Comparison of ENCODE assay signal across 8 cellular contexts in the genomic region with DNA sequence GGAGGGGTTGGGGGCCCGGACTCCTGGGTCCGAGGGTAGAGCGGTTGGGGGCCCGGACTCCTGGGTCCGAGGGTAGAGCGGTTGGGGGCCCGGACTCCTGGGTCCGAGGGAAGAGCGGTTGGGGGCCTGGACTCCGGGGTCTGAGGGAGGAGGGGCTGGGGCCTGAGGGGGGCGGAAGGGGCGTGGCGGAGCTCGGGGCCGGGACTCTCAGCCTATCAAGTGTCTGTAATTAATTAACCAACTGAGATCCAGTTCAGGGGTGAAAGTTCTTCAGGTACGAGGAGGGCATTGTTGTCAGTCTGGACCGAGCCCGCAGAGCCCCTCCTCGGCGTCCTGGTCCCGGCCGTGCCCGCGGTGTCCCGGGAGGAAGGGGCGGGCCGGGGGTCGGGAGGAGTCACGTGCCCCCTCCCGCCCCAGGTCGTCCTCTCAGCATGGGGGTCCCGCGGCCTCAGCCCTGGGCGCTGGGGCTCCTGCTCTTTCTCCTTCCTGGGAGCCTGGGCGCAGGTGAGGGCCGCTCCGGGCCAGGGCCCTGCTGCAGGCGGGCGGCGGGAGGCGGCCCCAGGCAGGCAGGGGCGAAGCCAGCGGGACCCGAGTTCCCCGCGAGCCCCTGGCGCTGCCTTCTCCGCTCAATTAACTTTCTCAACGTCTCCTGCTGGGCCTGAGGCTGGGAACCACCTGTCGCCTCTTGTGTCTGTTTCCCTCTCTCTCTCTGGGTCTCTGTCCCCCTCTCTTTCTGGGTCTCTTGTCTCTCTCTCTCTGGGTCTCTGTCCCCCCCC. TPM values are rescaled to one million over a fixed set of nuclear protein-coding genes. Genes with fewer than 3 reads are reported as not detected.
DNase-seq lines count a peak whose midpoint lies in the region; ATAC-seq and TF ChIP-seq lines count a peak whose summit lies in the region.

No MANE protein-coding gene starts in this region.

- H3K4me1 ChIP-seq in esophagus squamous epithelium, result peaks cover 19 to 52% (median 20%) of the 10 kb centered on the region in 3 donors

- no peaks in the 10 kb centered on the region for H3K27me3 Mint-ChIP-seq in CD4-positive, alpha-beta T cell
- no peaks in the 10 kb centered on the region for H3K27me3 Mint-ChIP-seq in WTC11 (ENCODE audit: low read depth)
- H3K27me3 Mint-ChIP-seq in nephron progenitor cell (ENCODE audit: low read depth, poor library complexity), result peaks cover 10% of the 10 kb centered on the region

- H3K27me3 ChIP-seq in CD4-positive, alpha-beta T cell (ENCODE audit: control insufficient read depth, insufficient read depth, low read length), result no peaks in the 10 kb centered on the region
- H3K27me3 ChIP-seq in esophagus squamous epithelium, result no peaks in the 10 kb centered on the region

- no peaks in the 10 kb centered on the region for H3K9me3 ChIP-seq in CD4-positive, alpha-beta T cell (ENCODE audit: control insufficient read depth, low read length)
- H3K9me3 ChIP-seq in esophagus squamous epithelium, result no peaks in the 10 kb centered on the region

- peaks cover 0 to 13% (median 0%) of the 10 kb centered on the region in 3 donors for H3K36me3 ChIP-seq in esophagus squamous epithelium

- TF ChIP-seq POLR2A in esophagus squamous epithelium (IDR thresholded peaks at IDR 0.05), result no peak

- H3K9me3 Mint-ChIP-seq in CD4-positive, alpha-beta T cell, result no peaks in the 10 kb centered on the region
- no peaks in the 10 kb centered on the region for H3K9me3 Mint-ChIP-seq in WTC11
- H3K9me3 Mint-ChIP-seq in nephron progenitor cell, result no peaks in the 10 kb centered on the region

- H3K4me3 ChIP-seq in esophagus squamous epithelium, result peak overlapping the region; percentile 59 to 79 (median 70)

- peak overlapping the region; percentile 90 for H3K4me3 Mint-ChIP-seq in CD4-positive, alpha-beta T cell
- H3K4me3 Mint-ChIP-seq in WTC11 (peak overlapping the region; percentile 79), nephron progenitor cell (peak overlapping the region; percentile 89)

- intact Hi-C loops in CD4-positive, alpha-beta T cell (cut with DNase I, micrococcal nuclease), result loop anchor here in 1 of 2 experiments (2.0 kb wide), 1 partner anchor 16 kb away; the partner anchor contains the start of gene RCN3
- intact Hi-C loops in esophagus squamous epithelium (cut with DNase I), result no loop called here

- peak; percentile 68 for ATAC-seq in CD4-positive, alpha-beta T cell (ENCODE audit: poor library complexity)
- ATAC-seq in WTC11, result peak; percentile 74
- ATAC-seq in HG03039 (IDR thresholded peaks at IDR 0.05; ENCODE audit: unreplicated experiment), result no peak

- peak in 1 of 10 experiments; percentile 27 for DNase-seq in CD4-positive, alpha-beta T cell
- DNase-seq in HuH-7.5 (ENCODE audit: low spot score) (peak; percentile 76), WTC11 (ENCODE audit: low spot score) (peak; percentile 65), esophagus squamous epithelium (lab: John Stamatoyannopoulos, UW) (no peak), nephron progenitor cell (peak; percentile 72), RKO (ENCODE audit: low spot score) (no peak), LoVo (ENCODE audit: low spot score) (no peak)

- H3K27ac Mint-ChIP-seq in CD4-positive, alpha-beta T cell, result peak overlapping the region; percentile 82
- H3K27ac Mint-ChIP-seq in WTC11 (0 out of 2 replicates have a peak overlapping the region, but pooled peaks have one; percentile 74), nephron progenitor cell (peak overlapping the region; percentile 86)

- TF ChIP-seq CTCF in CD4-positive, alpha-beta T cell (IDR thresholded peaks at IDR 0.05), result no peak
- TF ChIP-seq CTCF in WTC11 (IDR thresholded peaks at IDR 0.05), result no peak
- no peak for TF ChIP-seq CTCF in esophagus squamous epithelium (IDR thresholded peaks at IDR 0.05)
- no peak for TF ChIP-seq CTCF in nephron progenitor cell (IDR thresholded peaks at IDR 0.05)

- 0 to 3% methylated on average over 3 to 14 of the region's 50 CpGs for WGBS in esophagus squamous epithelium, 2 donors

- peaks cover 46% of the 10 kb centered on the region for H3K4me1 Mint-ChIP-seq in CD4-positive, alpha-beta T cell (ENCODE audit: low read depth)
- H3K4me1 Mint-ChIP-seq in WTC11, result peaks cover 28% of the 10 kb centered on the region
- H3K4me1 Mint-ChIP-seq in nephron progenitor cell, result peaks cover 49% of the 10 kb centered on the region

- peaks cover 5% of the 10 kb centered on the region for H3K36me3 Mint-ChIP-seq in CD4-positive, alpha-beta T cell (ENCODE audit: low read depth)
- H3K36me3 Mint-ChIP-seq in WTC11, result peaks cover 6% of the 10 kb centered on the region
- H3K36me3 Mint-ChIP-seq in nephron progenitor cell (ENCODE audit: low read depth), result peaks cover 18% of the 10 kb centered on the region

- peak overlapping the region; percentile 46 for H3K27ac ChIP-seq in CD4-positive, alpha-beta T cell (ENCODE audit: low read depth, low read length)
- H3K27ac ChIP-seq in esophagus squamous epithelium, result peak overlapping the region; percentile 81 to 94 (median 92)

- POLR2A ChIA-PET in CD4-positive, alpha-beta T cell (lab: Charles Lee), result interaction anchor here (0.8 to 2.2 kb wide), 8 partner anchors 14 to 67 kb away, joined by 3 to 9 read pairs (median 7); partner anchors contain the start of genes NOSIP, RCN3 and RPS11
- POLR2A ChIA-PET in WTC11 (lab: Charles Lee), result interaction anchor here (0.5 to 1.7 kb wide), 6 partner anchors 15 to 56 kb away, joined by 3 to 4 read pairs (median 4); partner anchors contain the start of genes RCN3 and RPS11

- CTCF ChIA-PET in CD4-positive, alpha-beta T cell (lab: Charles Lee), result interaction anchor here (1.9 kb wide), 1 partner anchor 58 kb away, joined by 10 read pairs; no protein-coding TSS in a partner anchor
- CTCF ChIA-PET in WTC11 (lab: Charles Lee), result interaction anchor here (0.7 to 3.3 kb wide), 8 partner anchors 12 to 60 kb away, joined by 3 to 40 read pairs (median 4); partner anchors contain the start of genes ALDH16A1 and RCN3

TF ChIP-seq in WTC11, 78 proteins besides CTCF, POLR2A, EP300 and RAD21 (continues in another document):
- TF ChIP-seq HMGXB4 (CRISPR knock-in tag; IDR thresholded peaks at IDR 0.05) (peak; percentile 35; the same call in 1 of the 2 replicates), ZBTB21 (CRISPR knock-in tag; IDR thresholded peaks at IDR 0.05; ENCODE audit: borderline replicate concordance) (no peak), ZNF423 (CRISPR knock-in tag; IDR thresholded peaks at IDR 0.05) (peak; percentile 77), SP1 (CRISPR knock-in tag; conservative IDR thresholded peaks at IDR 0.05) (peak; percentile 55), NR3C1 (CRISPR knock-in tag; conservative IDR thresholded peaks at IDR 0.05; ENCODE audit: low read depth) (0 out of 2 replicates have a peak, but pooled peaks have one; percentile 56)
- TF ChIP-seq, protein P1, sequence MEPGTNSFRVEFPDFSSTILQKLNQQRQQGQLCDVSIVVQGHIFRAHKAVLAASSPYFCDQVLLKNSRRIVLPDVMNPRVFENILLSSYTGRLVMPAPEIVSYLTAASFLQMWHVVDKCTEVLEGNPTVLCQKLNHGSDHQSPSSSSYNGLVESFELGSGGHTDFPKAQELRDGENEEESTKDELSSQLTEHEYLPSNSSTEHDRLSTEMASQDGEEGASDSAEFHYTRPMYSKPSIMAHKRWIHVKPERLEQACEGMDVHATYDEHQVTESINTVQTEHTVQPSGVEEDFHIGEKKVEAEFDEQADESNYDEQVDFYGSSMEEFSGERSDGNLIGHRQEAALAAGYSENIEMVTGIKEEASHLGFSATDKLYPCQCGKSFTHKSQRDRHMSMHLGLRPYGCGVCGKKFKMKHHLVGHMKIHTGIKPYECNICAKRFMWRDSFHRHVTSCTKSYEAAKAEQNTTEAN (CRISPR knock-in tag; IDR thresholded peaks at IDR 0.05), result 0 out of 2 replicates have a peak, but pooled peaks have one; percentile 5

RNA-seq across cellular contexts. Expression of gene FCGRT, which starts 0.7 kb away (rescaled TPM):
- 10 to 100 TPM; 50.2 to 52.5 TPM for total RNA-seq in CD4-positive, alpha-beta T cell
- total RNA-seq in WTC11 (2021), result 53.8 to 69.9 TPM (median 61.2 TPM) in 3 replicates
- total RNA-seq in esophagus squamous epithelium, result 100 to 1,000 TPM in 1 of 4 donors, 10 to 100 TPM in 3; 18.0 to 129 (median 60.0) TPM

RNA-seq across cellular contexts. Expression of gene RCN3, which starts 14.6 kb away (rescaled TPM):
- total RNA-seq in CD4-positive, alpha-beta T cell, result 1 to 10 TPM; 4.8 to 7.8 TPM
- total RNA-seq in WTC11 (2021) (14.3 to 20.6 TPM (median 20.3 TPM) in 3 replicates), esophagus squamous epithelium (1 to 10 TPM; 1.0 to 7.2 (median 2.3) TPM)

RNA-seq across cellular contexts. Expression of gene RPS11, which starts 16.9 kb away (rescaled TPM):
- total RNA-seq in CD4-positive, alpha-beta T cell, result 1,000 to 10,000 TPM; 2,912 to 3,041 TPM
- 2,299 to 2,683 TPM (median 2,679 TPM) in 3 replicates for total RNA-seq in WTC11 (2021)
- total RNA-seq in esophagus squamous epithelium, result 1,000 to 10,000 TPM; 2,317 to 5,784 (median 3,336) TPM

RNA-seq across cellular contexts. Expression of gene RPL13A, which starts 25.8 kb away (rescaled TPM):
- 1,000 to 10,000 TPM; 5,328 to 5,481 TPM for total RNA-seq in CD4-positive, alpha-beta T cell
- total RNA-seq in WTC11 (2021), result 3,861 to 4,362 TPM (median 4,362 TPM) in 3 replicates
- total RNA-seq in esophagus squamous epithelium, result 1,000 to 10,000 TPM; 1,642 to 4,119 (median 2,165) TPM

RNA-seq across cellular contexts. Expression of gene FLT3LG, which starts 39.1 kb away (rescaled TPM):
- 100 to 1,000 TPM; 311 to 325 TPM for total RNA-seq in CD4-positive, alpha-beta T cell
- total RNA-seq in WTC11 (2021), result 2.9 to 5.3 TPM (median 3.6 TPM) in 3 replicates
- total RNA-seq in esophagus squamous epithelium, result 1 to 10 TPM in 3 of 4 donors, under 1 TPM in 1; 0.75 to 4.2 (median 2.7) TPM

Comparison
In these comparisons a context has a peak if more than half of its experiments do, and no peak if none do; other contexts are left out.
1. DNase-seq: peak in HuH-7.5 (single experiment), WTC11 (single experiment) and nephron progenitor cell (single experiment); none in esophagus squamous epithelium (single experiment), RKO (single experiment) and LoVo (single experiment).
2. Peak in every context shown above with its lines, with median percentiles within 50 percentile points of each other: H3K27ac Mint-ChIP-seq and H3K4me3 Mint-ChIP-seq.